1 cellular context compared by ENCODE assay signal in the genomic region with DNA sequence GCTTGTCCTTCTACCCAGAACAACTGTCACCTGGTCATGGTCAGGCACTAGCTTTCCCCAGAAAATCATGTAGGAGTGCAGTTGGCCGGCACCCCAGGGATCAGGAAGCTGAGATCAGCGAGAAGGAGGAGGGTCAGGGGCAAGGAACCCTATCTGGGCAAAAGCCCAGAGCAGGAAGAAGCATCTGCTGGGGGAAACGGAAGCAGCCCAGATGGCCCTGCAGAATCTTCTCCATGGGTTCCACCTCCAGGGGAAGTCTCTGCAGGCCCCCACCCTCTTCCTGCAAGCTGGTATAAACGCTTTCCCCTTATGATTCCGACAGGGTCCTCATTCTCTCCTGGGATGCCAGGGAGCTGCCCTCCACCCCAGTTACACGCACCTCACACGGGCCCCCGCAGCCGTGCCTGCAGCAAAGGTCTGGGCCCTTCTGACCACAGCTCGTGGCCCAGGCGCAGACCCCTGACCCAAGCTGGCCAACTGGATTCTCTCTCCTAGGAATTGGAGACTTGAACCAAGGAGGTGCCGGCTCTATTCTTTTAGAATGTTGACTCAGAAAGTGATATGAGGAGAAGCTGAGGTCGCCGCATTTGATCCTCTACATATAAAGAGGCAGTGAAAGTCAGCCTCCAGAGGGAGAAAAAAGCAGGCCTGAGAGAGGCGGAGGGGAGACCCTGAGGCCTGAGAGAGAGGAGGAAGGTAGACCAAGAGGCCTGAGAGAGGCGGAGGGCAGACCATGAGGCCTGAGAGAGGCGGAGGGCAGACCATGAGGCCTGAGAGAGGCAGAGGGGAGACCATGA.
TF ChIP-seq lines count a peak whose summit lies in the region.

No MANE protein-coding gene starts in this region.

TF ChIP-seq in IMR-90, 13 proteins besides CTCF, POLR2A, EP300 and RAD21 (continued from another document):
- TF ChIP-seq RCOR1 (IDR thresholded peaks at IDR 0.05; ENCODE audit: insufficient replicate concordance, low read length) (no peak), MAFK (IDR thresholded peaks at IDR 0.05; ENCODE audit: low read depth, low read length) (no peak), MAZ (IDR thresholded peaks at IDR 0.05; ENCODE audit: borderline replicate concordance, low read depth, low read length) (no peak), ELK1 (IDR thresholded peaks at IDR 0.05; ENCODE audit: borderline replicate concordance, low read depth, low read length) (no peak), BHLHE40 (IDR thresholded peaks at IDR 0.05; ENCODE audit: low read depth, low read length) (no peak), FOS (IDR thresholded peaks at IDR 0.05; ENCODE audit: low read depth, low read length) (no peak)
TF ChIP-seq in IMR-90: peak in this region for 0.
